1 cellular context compared by ENCODE assay signal in genomic region chr6:158803733-158804143, GRCh38.
TF ChIP-seq lines count a peak whose summit lies in the region.

No MANE protein-coding gene starts in this region.

TF ChIP-seq in IMR-90, 13 proteins besides CTCF, POLR2A, EP300 and RAD21:
- TF ChIP-seq BHLHE40 (IDR thresholded peaks at IDR 0.05; ENCODE audit: low read depth, low read length), result no peak
- 0 out of 2 replicates have a peak, but pooled peaks have one; percentile 5 for TF ChIP-seq SMC3 (IDR thresholded peaks at IDR 0.05; ENCODE audit: low read depth, low read length)
